ENCODE assay signal across 1 cellular context in the genomic region with DNA sequence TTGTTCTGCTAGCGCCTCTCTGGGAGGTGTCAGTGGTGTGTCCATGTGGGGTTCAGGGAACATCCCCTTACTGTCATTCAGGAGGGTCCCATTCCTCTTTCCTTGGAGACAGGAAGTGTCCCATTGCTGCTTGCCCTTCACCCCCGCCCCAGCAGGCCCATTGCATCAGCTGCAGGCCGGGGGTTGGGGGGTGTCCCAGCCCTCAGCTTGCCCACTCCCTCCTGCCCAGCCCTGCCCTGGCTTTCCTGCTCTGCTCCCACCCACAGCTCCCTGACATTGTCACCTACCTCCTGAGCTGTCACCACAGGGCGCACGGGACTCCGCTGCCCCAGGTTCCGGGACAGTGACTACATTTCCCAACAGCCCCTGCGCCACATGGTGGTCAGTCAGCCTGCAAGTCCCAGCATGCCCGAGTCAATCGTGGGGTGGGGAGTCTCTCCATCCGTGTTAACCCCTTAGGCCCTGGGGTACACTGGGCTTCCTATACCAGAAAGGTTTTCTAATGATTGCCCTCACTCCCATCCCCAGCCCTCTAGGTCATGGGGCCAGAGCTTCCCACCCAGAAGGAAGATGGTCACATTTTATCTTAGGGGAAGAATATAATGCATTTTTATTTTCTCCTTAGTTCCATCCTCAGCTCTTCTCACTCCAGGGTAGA.
TF ChIP-seq lines count a peak whose summit lies in the region.

TSS of gene INPP5B (minus strand) at position 351 of the 658 bp plus-strand sequence. CDS start 745 bp downstream, outside the sequence.

TF ChIP-seq in HEK293, 187 proteins besides CTCF, POLR2A, EP300 and RAD21 (continued from another document):
- TF ChIP-seq, protein P1, sequence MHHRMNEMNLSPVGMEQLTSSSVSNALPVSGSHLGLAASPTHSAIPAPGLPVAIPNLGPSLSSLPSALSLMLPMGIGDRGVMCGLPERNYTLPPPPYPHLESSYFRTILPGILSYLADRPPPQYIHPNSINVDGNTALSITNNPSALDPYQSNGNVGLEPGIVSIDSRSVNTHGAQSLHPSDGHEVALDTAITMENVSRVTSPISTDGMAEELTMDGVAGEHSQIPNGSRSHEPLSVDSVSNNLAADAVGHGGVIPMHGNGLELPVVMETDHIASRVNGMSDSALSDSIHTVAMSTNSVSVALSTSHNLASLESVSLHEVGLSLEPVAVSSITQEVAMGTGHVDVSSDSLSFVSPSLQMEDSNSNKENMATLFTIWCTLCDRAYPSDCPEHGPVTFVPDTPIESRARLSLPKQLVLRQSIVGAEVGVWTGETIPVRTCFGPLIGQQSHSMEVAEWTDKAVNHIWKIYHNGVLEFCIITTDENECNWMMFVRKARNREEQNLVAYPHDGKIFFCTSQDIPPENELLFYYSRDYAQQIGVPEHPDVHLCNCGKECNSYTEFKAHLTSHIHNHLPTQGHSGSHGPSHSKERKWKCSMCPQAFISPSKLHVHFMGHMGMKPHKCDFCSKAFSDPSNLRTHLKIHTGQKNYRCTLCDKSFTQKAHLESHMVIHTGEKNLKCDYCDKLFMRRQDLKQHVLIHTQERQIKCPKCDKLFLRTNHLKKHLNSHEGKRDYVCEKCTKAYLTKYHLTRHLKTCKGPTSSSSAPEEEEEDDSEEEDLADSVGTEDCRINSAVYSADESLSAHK (tag by site-specific recombination; IDR thresholded peaks at IDR 0.05): peak; percentile 16; the same call in 1 of the 2 replicates
- TF ChIP-seq ZNF501 (tag by site-specific recombination; IDR thresholded peaks at IDR 0.05) (peak; percentile 55; the same call in 1 of the 2 replicates), ZNF623 (tag by site-specific recombination; IDR thresholded peaks at IDR 0.05) (no peak), ZNF354C (tag by site-specific recombination; IDR thresholded peaks at IDR 0.05; ENCODE audit: borderline replicate concordance, low read depth) (no peak), ZNF777 (tag by site-specific recombination; IDR thresholded peaks at IDR 0.05; ENCODE audit: borderline replicate concordance) (no peak), GLIS2 (tag by site-specific recombination; IDR thresholded peaks at IDR 0.05) (peak; percentile 76), ZNF549 (tag by site-specific recombination; IDR thresholded peaks at IDR 0.05) (no peak), ZNF37A (tag by site-specific recombination; IDR thresholded peaks at IDR 0.05) (no peak), ZIC2 (tag by site-specific recombination; IDR thresholded peaks at IDR 0.05) (peak; percentile 96), WT1 (tag by site-specific recombination; IDR thresholded peaks at IDR 0.05) (peak; percentile 42; the same call in 1 of the 2 replicates), HIC1 (tag by site-specific recombination; IDR thresholded peaks at IDR 0.05) (peak; percentile 53; the same call in 1 of the 2 replicates)
- TF ChIP-seq, protein P2, sequence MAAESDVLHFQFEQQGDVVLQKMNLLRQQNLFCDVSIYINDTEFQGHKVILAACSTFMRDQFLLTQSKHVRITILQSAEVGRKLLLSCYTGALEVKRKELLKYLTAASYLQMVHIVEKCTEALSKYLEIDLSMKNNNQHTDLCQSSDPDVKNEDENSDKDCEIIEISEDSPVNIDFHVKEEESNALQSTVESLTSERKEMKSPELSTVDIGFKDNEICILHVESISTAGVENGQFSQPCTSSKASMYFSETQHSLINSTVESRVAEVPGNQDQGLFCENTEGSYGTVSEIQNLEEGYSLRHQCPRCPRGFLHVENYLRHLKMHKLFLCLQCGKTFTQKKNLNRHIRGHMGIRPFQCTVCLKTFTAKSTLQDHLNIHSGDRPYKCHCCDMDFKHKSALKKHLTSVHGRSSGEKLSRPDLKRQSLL (tag by site-specific recombination; IDR thresholded peaks at IDR 0.05): no peak
- TF ChIP-seq, protein P3, sequence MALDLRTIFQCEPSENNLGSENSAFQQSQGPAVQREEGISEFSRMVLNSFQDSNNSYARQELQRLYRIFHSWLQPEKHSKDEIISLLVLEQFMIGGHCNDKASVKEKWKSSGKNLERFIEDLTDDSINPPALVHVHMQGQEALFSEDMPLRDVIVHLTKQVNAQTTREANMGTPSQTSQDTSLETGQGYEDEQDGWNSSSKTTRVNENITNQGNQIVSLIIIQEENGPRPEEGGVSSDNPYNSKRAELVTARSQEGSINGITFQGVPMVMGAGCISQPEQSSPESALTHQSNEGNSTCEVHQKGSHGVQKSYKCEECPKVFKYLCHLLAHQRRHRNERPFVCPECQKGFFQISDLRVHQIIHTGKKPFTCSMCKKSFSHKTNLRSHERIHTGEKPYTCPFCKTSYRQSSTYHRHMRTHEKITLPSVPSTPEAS (tag by site-specific recombination; IDR thresholded peaks at IDR 0.05): no peak
